In genomic region chr6:20604159-20604558, GRCh38 we compare ENCODE assay signal across 1 cellular context.
TF ChIP-seq lines count a peak whose summit lies in the region.

No MANE protein-coding gene starts in this region.

TF ChIP-seq in K562, 482 proteins besides CTCF, POLR2A, EP300 and RAD21 (continued from another document):
- TF ChIP-seq BCLAF1 (IDR thresholded peaks at IDR 0.05; ENCODE audit: borderline replicate concordance in 1 of 2, control insufficient read depth in 1 of 2, low read depth in 2 of 2, low read length in 1 of 2) (no peak), ZNF551 (CRISPR knock-in tag; IDR thresholded peaks at IDR 0.05) (no peak), POLR2AphosphoS5 (IDR thresholded peaks at IDR 0.05; ENCODE audit: control insufficient read depth, insufficient read depth, low read depth, low read length) (peak; percentile 73), ARID1B (IDR thresholded peaks at IDR 0.05) (peak; percentile 65), RBM25 (IDR thresholded peaks at IDR 0.05; ENCODE audit: low read depth, low read length, severe bottlenecking) (no peak), BDP1 (IDR thresholded peaks at IDR 0.05; ENCODE audit: insufficient read depth, insufficient read length) (no peak)
